ENCODE assay signal across 28 cellular contexts in the genomic region with DNA sequence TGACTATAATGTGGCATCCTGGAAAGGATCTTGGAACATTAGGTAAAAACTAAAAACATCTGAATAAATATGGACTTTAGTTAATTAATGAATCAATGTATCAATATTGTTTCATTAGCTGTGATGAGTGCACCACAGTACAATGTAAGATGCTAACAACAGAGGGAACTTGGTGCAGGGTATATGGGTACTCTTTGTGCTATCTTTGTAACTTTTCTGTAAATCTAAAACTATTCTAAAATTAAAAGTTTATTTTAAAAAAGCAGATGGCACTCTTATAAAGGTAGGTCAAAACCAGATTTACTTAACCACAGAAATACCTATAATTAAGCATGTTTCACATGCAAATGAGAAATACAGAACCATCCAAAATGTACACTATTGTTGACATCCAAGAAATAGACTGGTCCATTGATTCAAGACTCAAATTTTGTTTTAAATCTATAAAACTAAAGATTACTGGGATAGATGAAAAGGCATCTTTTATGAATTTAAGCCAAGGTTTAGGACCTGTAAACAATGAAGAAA. TPM values are rescaled to one million over a fixed set of nuclear protein-coding genes. Genes with fewer than 3 reads are reported as not detected.
DNase-seq lines count a peak whose midpoint lies in the region; ATAC-seq and FAIRE-seq lines count a peak whose summit lies in the region.
"Had no signal": no experiment of that assay in that cellular context is flagged by ENCODE, and none has a peak within 500 bp of the region (broad histone marks: within the 10 kb centered on the region; RNA-seq: fewer than 3 reads in every experiment).

No MANE protein-coding gene starts in this region.

- H3K36me3 Mint-ChIP-seq in IgD-negative memory B cell = peaks cover 13% of the 10 kb centered on the region

- H3K4me1 Mint-ChIP-seq in stimulated activated naive CD8-positive, alpha-beta T cell treated with anti-CD3 and anti-CD28 coated beads, Interleukin-15, amount 100 ng/mL, for 72 hours = no peaks in the 10 kb centered on the region
- H3K4me1 Mint-ChIP-seq in IgD-negative memory B cell = peaks cover 14 to 18% (median 15%) of the 10 kb centered on the region in 3 donors

- no peaks in the 10 kb centered on the region for H3K27me3 Mint-ChIP-seq in stimulated activated naive CD8-positive, alpha-beta T cell treated with anti-CD3 and anti-CD28 coated beads, Interleukin-15, amount 100 ng/mL, for 72 hours
- no peaks in the 10 kb centered on the region for H3K27me3 Mint-ChIP-seq in IgD-negative memory B cell
- H3K27me3 Mint-ChIP-seq: CD4-positive, alpha-beta memory T cell had no signal

- no peak overlapping the region for H3K4me3 Mint-ChIP-seq in stimulated activated naive CD8-positive, alpha-beta T cell treated with anti-CD3 and anti-CD28 coated beads, Interleukin-15, amount 100 ng/mL, for 72 hours
- peak overlapping the region in 1 of 4 donors; percentile 28 for H3K4me3 Mint-ChIP-seq in IgD-negative memory B cell
- H3K4me3 Mint-ChIP-seq: CD4-positive, alpha-beta memory T cell; HFFc6 had no signal

- no peak for ATAC-seq in stimulated activated naive CD8-positive, alpha-beta T cell treated with anti-CD3 and anti-CD28 coated beads, Interleukin-15, amount 100 ng/mL, for 72 hours
- no peak for ATAC-seq in stimulated activated naive CD8-positive, alpha-beta T cell treated with anti-CD3 and anti-CD28 coated beads, Interleukin-15, Interleukin-2, amounts not matched to agents 100 U/mL and 50 U/mL, for 24 hours
- ATAC-seq: SK-N-SH treated with all-trans-retinoic acid at 6 μM for 48 hours had no signal

- H3K9me3 Mint-ChIP-seq in stimulated activated naive CD8-positive, alpha-beta T cell treated with anti-CD3 and anti-CD28 coated beads, Interleukin-15, amount 100 ng/mL, for 72 hours = no peaks in the 10 kb centered on the region
- H3K9me3 Mint-ChIP-seq in IgD-negative memory B cell = no peaks in the 10 kb centered on the region
- H3K9me3 Mint-ChIP-seq: CD4-positive, alpha-beta memory T cell; HFFc6 had no signal

- peak overlapping the region; percentile 43 to 48 for H3K27ac Mint-ChIP-seq in stimulated activated naive CD8-positive, alpha-beta T cell treated with anti-CD3 and anti-CD28 coated beads, Interleukin-15, amount 100 ng/mL, for 72 hours
- peak overlapping the region in 2 of 3 donors; percentile 70 to 93 for H3K27ac Mint-ChIP-seq in IgD-negative memory B cell
- H3K27ac Mint-ChIP-seq: HFFc6 had no signal

- DNase-seq in stimulated activated naive CD8-positive, alpha-beta T cell treated with anti-CD3 and anti-CD28 coated beads, Interleukin-15, amount 100 ng/mL, for 72 hours = no peak
- DNase-seq in stimulated activated naive CD8-positive, alpha-beta T cell treated with anti-CD3 and anti-CD28 coated beads, Interleukin-15, Interleukin-2, amounts not matched to agents 100 U/mL and 50 U/mL, for 24 hours = no peak
- DNase-seq in GDM1 (lab: John Stamatoyannopoulos, UW) (no peak), NCI-H187 (lab: John Stamatoyannopoulos, UW) (no peak), ACHN (no peak)
- DNase-seq: Calu3; CD4-positive, alpha-beta memory T cell; DMS53; EL; HFFc6; IMR-90; Karpas-422; MG63; NCI-H1092; NCI-H146; NCI-H2081; NCI-H2171 treated with DMSO at 0.1 percent for 48 hours; NCI-H510A; NCI-H774; PC-9; SIG-M5 had no signal

- in situ Hi-C loops in ACHN (cut with HindIII; ENCODE audit: low pct_ligation_motif_present, low pct_unique_long_range_greater_than_20kb, low sequenced_read_pairs) = no loop called here

- FAIRE-seq in colon (lab: Jason Lieb, UNC) = peak; percentile 10
- FAIRE-seq: A204.1, GM12891, GM18507, H54 had no signal

RNA-seq across cellular contexts. Expression of gene ACBD3, which starts 38.4 kb away (rescaled TPM):
- 41.3 TPM for polyA plus RNA-seq in IgD-negative memory B cell
